ENCODE assay signal across 1 cellular context in the genomic region with DNA sequence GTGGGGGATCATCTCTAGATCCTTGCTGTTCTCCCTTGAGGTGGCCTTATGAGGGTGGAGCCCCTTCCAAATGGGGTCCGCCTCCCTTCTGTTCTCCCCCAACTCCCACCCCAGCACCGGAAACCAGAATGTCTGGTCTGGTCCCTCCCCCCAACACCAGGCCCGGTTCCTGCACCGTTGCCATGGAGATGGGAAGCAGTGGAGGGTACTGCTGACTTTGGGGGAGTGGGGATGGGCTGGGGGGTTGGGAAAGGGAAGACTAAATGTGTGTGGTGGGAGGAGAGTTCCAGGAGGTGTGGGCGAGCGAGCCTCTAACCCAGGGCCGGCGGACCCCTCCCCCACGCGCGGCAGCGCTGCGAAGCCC.
TF ChIP-seq lines count a peak whose summit lies in the region.

No MANE protein-coding gene starts in this region.

TF ChIP-seq in K562, 482 proteins besides CTCF, POLR2A, EP300 and RAD21:
- TF ChIP-seq BRF1 (IDR thresholded peaks at IDR 0.05; ENCODE audit: borderline replicate concordance, extremely low read depth, insufficient read length) = no peak
- no peak for TF ChIP-seq ZBTB8A (IDR thresholded peaks at IDR 0.05; ENCODE audit: partially characterized antibody)
- TF ChIP-seq IFI16 (CRISPR knock-in tag; IDR thresholded peaks at IDR 0.05) = no peak
- no peak for TF ChIP-seq FUS (optimal IDR thresholded peaks at IDR 0.05; ENCODE audit: low read depth, low read length)
- TF ChIP-seq PCBP1 (IDR thresholded peaks at IDR 0.05; ENCODE audit: low read depth, low read length, poor library complexity, severe bottlenecking) = peak; percentile 14
- no peak for TF ChIP-seq KAT7 (CRISPR knock-in tag; IDR thresholded peaks at IDR 0.05; ENCODE audit: borderline replicate concordance)
